ENCODE assay signal across 8 cellular contexts in genomic region chr5:115634343-115635132, GRCh38. TPM values are rescaled to one million over a fixed set of nuclear protein-coding genes. Genes with fewer than 3 reads are reported as not detected.
DNase-seq lines count a peak whose midpoint lies in the region; ATAC-seq and TF ChIP-seq lines count a peak whose summit lies in the region.

No MANE protein-coding gene starts in this region.

- peak; percentile 92 for DNase-seq in DMS 273 (lab: John Stamatoyannopoulos, UW; ENCODE audit: unreplicated experiment)
- DNase-seq in HuH-7 (ENCODE audit: low spot score): peak; percentile 73
- DNase-seq in activated T-cell treated with anti-CD3 and anti-CD28 coated beads for 24 hours (ENCODE audit: low read depth): peak; percentile 79
- DNase-seq in esophagus muscularis mucosa (ENCODE audit: extremely low spot score): peak; percentile 97
- DNase-seq in stimulated activated CD8-positive, alpha-beta memory T cell treated with anti-CD3 and anti-CD28 coated beads, Interleukin-7, amount 100 ng/mL, for 1 hour (ENCODE audit: low read depth in 2 of 2): peak; percentile 56 to 72

- ATAC-seq in GM21515 (IDR thresholded peaks at IDR 0.05; ENCODE audit: unreplicated experiment): peak; percentile 64

- H3F3A ChIP-seq in OCI-LY1 (ENCODE audit: insufficient read depth, low read length): no peaks in the 10 kb centered on the region

- no peak for TF ChIP-seq EP300 in esophagus muscularis mucosa (IDR thresholded peaks at IDR 0.05)

- peaks cover 4% of the 10 kb centered on the region; the same call in 1 of the 2 replicates for H3K27me3 ChIP-seq in OCI-LY1 (ENCODE audit: insufficient read depth, low read length)
- no peaks in the 10 kb centered on the region for H3K27me3 ChIP-seq in esophagus muscularis mucosa
- no peaks in the 10 kb centered on the region for H3K27me3 ChIP-seq in muscle layer of colon (ENCODE audit: control insufficient read depth in 1 of 2, insufficient read depth in 2 of 2, low read length in 2 of 2)

- no peaks in the 10 kb centered on the region for H4K20me1 ChIP-seq in OCI-LY1 (ENCODE audit: insufficient read depth, low read length)

- peak; percentile 78 for TF ChIP-seq CTCF in OCI-LY1 (IDR thresholded peaks at IDR 0.05; ENCODE audit: low read length)
- TF ChIP-seq CTCF in esophagus muscularis mucosa (IDR thresholded peaks at IDR 0.05): peak; percentile 83 to 91 (median 90)

- H2AFZ ChIP-seq in OCI-LY1 (ENCODE audit: low read length): no peak overlapping the region

- no peak for TF ChIP-seq POLR2A in esophagus muscularis mucosa (IDR thresholded peaks at IDR 0.05; ENCODE audit: low read depth)

- intact Hi-C loops in esophagus muscularis mucosa (cut with DNase I): loop anchor here (2.0 to 5.0 kb wide), 2 partner anchors 204 to 443 kb away; no protein-coding TSS in a partner anchor

- no peaks in the 10 kb centered on the region for H3K79me2 ChIP-seq in OCI-LY1 (ENCODE audit: insufficient read depth, low read length)

- no peaks in the 10 kb centered on the region for H3K9me2 ChIP-seq in OCI-LY1 (ENCODE audit: low read depth, low read length)

- no peak overlapping the region for H3K27ac ChIP-seq in OCI-LY1 (ENCODE audit: low read depth, low read length, poor library complexity, severe bottlenecking)
- H3K27ac ChIP-seq in esophagus muscularis mucosa (replicated peaks in 1 of 4): peak overlapping the region; percentile 32 to 65 (median 56)
- H3K27ac ChIP-seq in muscle layer of colon (ENCODE audit: low read depth, low read length): peak overlapping the region; percentile 53

- WGBS in esophagus muscularis mucosa: 9% methylated on average over 8 of the region's 8 CpGs

- H3K4me1 ChIP-seq in OCI-LY1 (ENCODE audit: insufficient read depth, low read length, severe bottlenecking) (peaks cover 6% of the 10 kb centered on the region), esophagus muscularis mucosa (peaks cover 5 to 12% (median 6%) of the 10 kb centered on the region in 4 donors), muscle layer of colon (ENCODE audit: insufficient read depth, low read length) (no peaks in the 10 kb centered on the region)

- H3K4me2 ChIP-seq in OCI-LY1 (ENCODE audit: low read length): peak overlapping the region; percentile 43

- H3K36me3 ChIP-seq in OCI-LY1 (ENCODE audit: insufficient read depth, low read length): no peaks in the 10 kb centered on the region
- H3K36me3 ChIP-seq in esophagus muscularis mucosa: no peaks in the 10 kb centered on the region
- H3K36me3 ChIP-seq in muscle layer of colon (ENCODE audit: insufficient read depth, low read length): no peaks in the 10 kb centered on the region

- H3K9me3 ChIP-seq in OCI-LY1 (ENCODE audit: low read length) (no peaks in the 10 kb centered on the region), esophagus muscularis mucosa (no peaks in the 10 kb centered on the region), muscle layer of colon (ENCODE audit: low read length) (no peaks in the 10 kb centered on the region)

- H3K9ac ChIP-seq in OCI-LY1 (ENCODE audit: low read length) (no peak overlapping the region), muscle layer of colon (ENCODE audit: low read length) (no peak overlapping the region)

- H3K4me3 ChIP-seq in OCI-LY1 (ENCODE audit: low read depth, low read length, poor library complexity, severe bottlenecking) (no peak overlapping the region), esophagus muscularis mucosa (peak overlapping the region; percentile 15 to 45 (median 40)), muscle layer of colon (ENCODE audit: low read depth in 1 of 2, low read length in 2 of 2) (peak overlapping the region in 1 of 2 donors; percentile 43)

RNA-seq across cellular contexts. Expression of gene TMED7, which starts 8.7 kb away (rescaled TPM):
- 100 to 1,000 TPM in 2 of 4 donors, 10 to 100 TPM in 2; 86.8 to 183 (median 136) TPM for total RNA-seq in esophagus muscularis mucosa

RNA-seq across cellular contexts. Expression of gene TICAM2, which starts 32.3 kb away (rescaled TPM):
- total RNA-seq in esophagus muscularis mucosa: 1 to 10 TPM; 1.2 to 3.0 (median 1.5) TPM
